ENCODE assay signal across 17 cellular contexts in the genomic region with DNA sequence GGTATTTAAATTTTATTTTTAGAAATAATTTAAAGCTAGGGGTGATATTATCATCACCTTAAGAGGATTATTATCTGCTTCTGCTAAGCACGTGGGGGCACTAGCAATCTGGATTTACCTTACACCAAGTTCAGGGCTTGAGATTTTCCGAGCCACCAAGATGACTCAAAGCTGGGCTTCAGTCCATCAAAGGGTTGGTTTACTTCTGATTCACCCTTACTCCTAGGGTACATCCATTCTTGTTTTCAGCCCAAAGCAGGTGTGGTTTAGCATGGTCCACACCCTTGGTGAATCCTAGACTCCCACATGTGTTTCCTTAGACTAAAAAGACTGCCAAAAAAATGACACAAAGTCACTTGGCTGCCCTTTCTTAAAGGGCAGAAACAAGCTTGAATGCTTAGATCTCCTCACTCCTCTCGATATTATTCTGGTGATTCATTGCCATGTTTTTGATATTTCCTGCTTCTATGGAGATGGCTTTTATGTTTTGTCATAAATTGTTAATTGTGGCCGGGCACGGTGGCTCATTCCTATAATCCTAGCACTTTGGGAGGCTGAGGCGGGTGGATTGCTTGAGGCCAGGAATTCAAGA. TPM values are rescaled to one million over a fixed set of nuclear protein-coding genes. Genes with fewer than 3 reads are reported as not detected.
DNase-seq lines count a peak whose midpoint lies in the region; ATAC-seq, FAIRE-seq and TF ChIP-seq lines count a peak whose summit lies in the region.
"Had no signal": no experiment of that assay in that cellular context is flagged by ENCODE, and none has a peak within 500 bp of the region (broad histone marks: within the 10 kb centered on the region; RNA-seq: fewer than 3 reads in every experiment).

No MANE protein-coding gene starts in this region.

- ATAC-seq in GM19397 (IDR thresholded peaks at IDR 0.05; ENCODE audit: unreplicated experiment) = no peak
- ATAC-seq: GM12878 had no signal

- FAIRE-seq in GM12891 (lab: Jason Lieb, UNC) = no peak
- FAIRE-seq: GM12878 had no signal

- DNase-seq in EL = peak; percentile 84
- peak; percentile 87 for DNase-seq in NCI-H226
- peak; percentile 27 for DNase-seq in dermis blood vessel endothelial cell
- DNase-seq in non-pigmented ciliary epithelial cell (ENCODE audit: low read depth) = peak; percentile 61
- no peak for DNase-seq in NK-92 treated with Interleukin-12 subunit alpha and Interleukin-12 subunit beta, amount 100 ng/mL, for 24 hours (lab: John Stamatoyannopoulos, UW)
- no peak for DNase-seq in GM12891 (ENCODE audit: insufficient read length, low spot score)
- DNase-seq in globus pallidus (ENCODE audit: low spot score) = no peak
- DNase-seq: activated B cell treated with CpG ODN at 0.5 μM for 24 hours, NCI-H2227 treated with DMSO at 0.1 percent for 48 hours, SHP77, substantia nigra had no signal

- no peak for TF ChIP-seq POLR2A in GM12891 (IDR thresholded peaks at IDR 0.05; ENCODE audit: low read depth, low read length)

TF ChIP-seq in GM12891, 5 proteins besides CTCF, POLR2A, EP300 and RAD21:
- no peak for TF ChIP-seq PAX5 (IDR thresholded peaks at IDR 0.05; ENCODE audit: insufficient read depth, low read length, severe bottlenecking)
- TF ChIP-seq TAF1 (IDR thresholded peaks at IDR 0.05; ENCODE audit: low read depth, low read length) = no peak
- TF ChIP-seq POLR2AphosphoS5 (IDR thresholded peaks at IDR 0.05; ENCODE audit: low read depth, low read length) = no peak
- no peak for TF ChIP-seq POU2F2 (IDR thresholded peaks at IDR 0.05; ENCODE audit: low read depth, low read length)
- TF ChIP-seq SPI1 (IDR thresholded peaks at IDR 0.05; ENCODE audit: low read depth, low read length) = no peak

RNA-seq across cellular contexts. Expression of gene PRSS38, which starts 9.8 kb away (rescaled TPM):
- not detected in 2 replicates for total RNA-seq in dermis blood vessel endothelial cell
- polyA plus RNA-seq in GM12891 (2012; ENCODE audit: low read depth, missing spikeins) = not detected
- total RNA-seq: activated B cell treated with CpG ODN at 0.5 μM for 24 hours; activated T-helper 1 cell treated with anti-CD3 and anti-CD28 coated beads, Interleukin-12 subunit alpha, Interleukin-12 subunit beta, Interleukin-2, Interleukin-4 antibody, amounts not matched to agents 30 ng/mL and 10 ng/mL and 1 ng/mL, durations not matched to agents 14 hours and 24 hours and 36 hours; GM12878; hepatocyte; mesenteric fat pad; posterior vena cava had no signal
- polyA plus RNA-seq: GM12878, hepatocyte had no signal

Comparison
In these comparisons a context has a peak if more than half of its experiments do, and no peak if none do; other contexts are left out.
1. DNase-seq: peak in EL (single experiment), NCI-H226 (single experiment), dermis blood vessel endothelial cell (single experiment) and non-pigmented ciliary epithelial cell (single experiment); none in NK-92 treated with Interleukin-12 subunit alpha and Interleukin-12 subunit beta, amount 100 ng/mL, for 24 hours (single experiment), GM12891 (single experiment) and globus pallidus (single experiment).